In the genomic region with DNA sequence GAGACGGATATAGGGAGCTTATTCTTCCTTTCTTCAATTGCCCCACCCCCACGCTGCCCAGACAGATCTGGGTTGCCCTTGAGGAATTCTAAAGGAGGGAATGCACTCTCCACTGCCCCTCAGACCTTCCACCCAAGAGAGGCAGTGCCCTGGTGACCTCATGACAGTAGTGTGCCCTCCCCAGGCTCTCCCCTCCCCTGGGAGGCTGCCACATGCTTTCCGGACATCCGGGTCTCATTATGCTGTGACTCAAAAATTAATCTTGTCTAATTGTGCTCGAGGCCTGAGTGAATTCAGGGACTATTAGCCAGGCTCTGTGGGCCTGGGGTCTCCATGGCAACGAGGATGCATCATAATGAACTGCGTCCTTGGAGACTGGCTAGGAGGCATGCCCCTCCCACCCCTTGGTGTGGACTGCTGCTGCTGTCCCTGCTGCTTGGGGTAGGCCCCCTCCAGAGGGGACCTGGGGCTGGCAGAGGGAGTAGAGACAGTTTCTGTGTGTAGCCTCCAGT, we compare ENCODE assay signal across 11 cellular contexts. TPM values are rescaled to one million over a fixed set of nuclear protein-coding genes. Genes with fewer than 3 reads are reported as not detected.
DNase-seq lines count a peak whose midpoint lies in the region; ATAC-seq, FAIRE-seq and TF ChIP-seq lines count a peak whose summit lies in the region.
"Had no signal": no experiment of that assay in that cellular context is flagged by ENCODE, and none has a peak within 500 bp of the region (broad histone marks: within the 10 kb centered on the region; RNA-seq: fewer than 3 reads in every experiment).

No MANE protein-coding gene starts in this region.

- TF ChIP-seq POLR2A in esophagus squamous epithelium (IDR thresholded peaks at IDR 0.05): no peak

- DNase-seq in G401 (ENCODE audit: low spot score): peak; percentile 40
- peak; percentile 6 for DNase-seq in NCI-H2227 treated with DMSO at 0.1 percent for 48 hours (lab: John Stamatoyannopoulos, UW)
- DNase-seq in endodermal cell: peak; percentile 85
- DNase-seq in pancreas: no peak
- no peak for DNase-seq in activated CD8-positive, alpha-beta memory T cell treated with anti-CD3 and anti-CD28 coated beads for 24 hours
- no peak for DNase-seq in esophagus squamous epithelium (lab: John Stamatoyannopoulos, UW)
- no peak for DNase-seq in SW480 (ENCODE audit: low spot score)
- DNase-seq: activated effector memory CD4-positive, alpha-beta T cell treated with anti-CD3 and anti-CD28 coated beads, Interleukin-2, amount 50 U/mL, for 16 hours; stimulated activated naive CD8-positive, alpha-beta T cell treated with anti-CD3 and anti-CD28 coated beads, Interleukin-15, Interleukin-2, amounts not matched to agents 100 U/mL and 50 U/mL, for 24 hours; SW 1271 had no signal

- H3K4me1 Mint-ChIP-seq in endodermal cell: peaks cover 31% of the 10 kb centered on the region

- H3K9me3 Mint-ChIP-seq in endodermal cell: no peaks in the 10 kb centered on the region

- WGBS in endodermal cell (ENCODE audit: insufficient coverage in 1 of 2, insufficient read length in 1 of 2), 2 experiments: 59% methylated on average over 5 to 7 of the region's 7 CpGs
- 47 to 58% methylated on average over 7 of the region's 7 CpGs for WGBS in pancreas, 2 donors
- 69 to 71% methylated on average over 5 to 7 of the region's 7 CpGs for WGBS in esophagus squamous epithelium, 2 donors

- in situ Hi-C loops in G401 (cut with HindIII; ENCODE audit: low sequenced_read_pairs): no loop called here

- intact Hi-C loops in pancreas (cut with DNase I) (no loop called here), esophagus squamous epithelium (cut with DNase I) (no loop called here)

- FAIRE-seq in pancreas (lab: Jason Lieb, UNC): no peak

- H3K4me3 ChIP-seq in endodermal cell (ENCODE audit: low read length): no peak overlapping the region
- H3K4me3 ChIP-seq in pancreas: no peak overlapping the region
- no peak overlapping the region for H3K4me3 ChIP-seq in esophagus squamous epithelium

- peak overlapping the region; percentile 5 for H3K27ac Mint-ChIP-seq in endodermal cell

- peaks cover 2% of the 10 kb centered on the region for H3K27me3 Mint-ChIP-seq in endodermal cell (ENCODE audit: insufficient read depth)

- H3K4me1 ChIP-seq in endodermal cell (ENCODE audit: control insufficient read depth, insufficient read depth, low read length) (peaks cover 6% of the 10 kb centered on the region), pancreas (no peaks in the 10 kb centered on the region), esophagus squamous epithelium (peaks cover 0 to 19% (median 0%) of the 10 kb centered on the region in 3 donors)

- H3K36me3 ChIP-seq in endodermal cell (ENCODE audit: control insufficient read depth, insufficient read depth, low read length) (no peaks in the 10 kb centered on the region), pancreas (no peaks in the 10 kb centered on the region), esophagus squamous epithelium (no peaks in the 10 kb centered on the region)

- H3K36me3 Mint-ChIP-seq in endodermal cell (ENCODE audit: low read depth): no peaks in the 10 kb centered on the region

- peak overlapping the region; percentile 87 for H3K27ac ChIP-seq in endodermal cell (ENCODE audit: low read depth, low read length)
- no peak overlapping the region for H3K27ac ChIP-seq in pancreas
- no peak overlapping the region for H3K27ac ChIP-seq in esophagus squamous epithelium

- H3K9me3 ChIP-seq in endodermal cell (ENCODE audit: control insufficient read depth, low read length) (no peaks in the 10 kb centered on the region), pancreas (no peaks in the 10 kb centered on the region), esophagus squamous epithelium (no peaks in the 10 kb centered on the region)

- TF ChIP-seq CTCF in endodermal cell (conservative IDR thresholded peaks at IDR 0.05): no peak
- no peak for TF ChIP-seq CTCF in pancreas (IDR thresholded peaks at IDR 0.05)
- TF ChIP-seq CTCF in esophagus squamous epithelium (IDR thresholded peaks at IDR 0.05): no peak

- H3K9ac ChIP-seq in endodermal cell (ENCODE audit: extremely low read depth, low read length, poor library complexity, severe bottlenecking): no peak overlapping the region

- H3K4me3 Mint-ChIP-seq in endodermal cell: no peak overlapping the region

- H3K27me3 ChIP-seq in endodermal cell (ENCODE audit: control insufficient read depth, insufficient read depth, low read length, poor library complexity, severe bottlenecking): no peaks in the 10 kb centered on the region
- no peaks in the 10 kb centered on the region for H3K27me3 ChIP-seq in pancreas
- H3K27me3 ChIP-seq in esophagus squamous epithelium: peaks cover 0 to 15% (median 0%) of the 10 kb centered on the region in 4 donors

- ATAC-seq in pancreas (peak in 3 of 4 donors; percentile 24 to 49 (median 47)), GM21529 (IDR thresholded peaks at IDR 0.05; ENCODE audit: unreplicated experiment) (no peak)
- ATAC-seq: stimulated activated naive CD8-positive, alpha-beta T cell treated with anti-CD3 and anti-CD28 coated beads, Interleukin-15, Interleukin-2, amounts not matched to agents 100 U/mL and 50 U/mL, for 24 hours had no signal

RNA-seq across cellular contexts. Expression of a gene that starts 20.8 kb away (rescaled TPM):
- total RNA-seq in G401 (2014; rRNA removed; shearing (Covaris generic)): 1.0 TPM in 1 of 2 replicates, not detected in the other
- 1 to 10 TPM; 1.1 to 1.2 TPM for total RNA-seq in endodermal cell
- 13.0 TPM for polyA plus RNA-seq in endodermal cell (2013, experiment 1 of 2)
- polyA plus RNA-seq in endodermal cell (2013, experiment 2 of 2): 12.1 TPM
- total RNA-seq in pancreas: 1 to 10 TPM in 3 of 6 donors, under 1 TPM in 3; 0.56 to 3.3 (median 1.4) TPM
- 1 to 10 TPM; 1.5 to 7.7 TPM for polyA plus RNA-seq in pancreas
- total RNA-seq in esophagus squamous epithelium: 1 to 10 TPM in 1 of 4 donors, under 1 TPM in 2, not detected in 1; 0.19 to 2.3 (median 0.22) TPM

Comparison
In these comparisons a context has a peak if more than half of its experiments do, and no peak if none do; other contexts are left out.
1. DNase-seq: peak in G401 (single experiment), NCI-H2227 treated with DMSO at 0.1 percent for 48 hours (single experiment) and endodermal cell (single experiment); none in pancreas (0 of 6), activated CD8-positive, alpha-beta memory T cell treated with anti-CD3 and anti-CD28 coated beads for 24 hours (single experiment), esophagus squamous epithelium (single experiment) and SW480 (single experiment).